In the genomic region with DNA sequence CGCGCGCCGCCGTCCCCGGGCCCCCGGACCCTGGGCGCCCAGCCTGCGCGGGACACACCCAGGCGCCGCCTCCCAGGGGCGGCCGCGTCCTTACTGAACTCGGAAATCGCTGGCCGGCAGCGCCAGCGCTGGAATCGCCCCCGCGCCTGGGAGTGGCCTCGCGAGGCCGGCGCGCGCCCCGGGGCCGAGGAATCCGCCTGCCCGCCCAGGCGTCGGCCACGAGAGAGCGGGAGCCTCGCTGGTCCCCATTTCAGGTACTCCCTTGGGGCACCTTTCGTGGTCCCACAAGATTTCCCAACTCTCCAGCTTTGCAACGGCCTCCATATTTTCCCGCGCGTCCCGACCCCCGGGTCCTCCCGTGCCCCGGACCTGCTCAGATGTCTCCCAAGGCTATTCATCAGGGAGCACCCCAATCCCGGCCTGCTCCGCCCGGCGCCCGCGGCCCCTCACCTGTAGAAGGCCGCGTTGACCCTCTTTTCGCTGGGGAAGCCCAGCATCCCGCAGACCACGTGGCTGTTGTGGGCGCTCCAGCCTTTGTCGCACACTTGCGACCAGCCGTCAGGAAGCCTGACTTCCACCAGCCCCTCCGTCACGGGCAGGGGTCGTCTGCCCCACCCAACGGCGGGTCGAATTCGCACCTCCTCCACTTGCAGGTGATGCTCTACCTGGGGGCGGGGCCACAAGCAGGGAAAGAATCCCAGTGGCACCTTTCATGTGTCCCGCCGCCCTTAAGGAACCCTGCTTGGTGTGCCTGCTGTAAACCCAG, we compare ENCODE assay signal across 8 cellular contexts. TPM values are rescaled to one million over a fixed set of nuclear protein-coding genes. Genes with fewer than 3 reads are reported as not detected.
DNase-seq lines count a peak whose midpoint lies in the region; ATAC-seq and TF ChIP-seq lines count a peak whose summit lies in the region.

No MANE protein-coding gene starts in this region.

- peak overlapping the region; percentile 33 for H3K27ac Mint-ChIP-seq in activated T-helper 2 cell treated with anti-CD3 and anti-CD28 coated beads, Interferon-gamma antibody, Interleukin-2, Interleukin-4, amounts not matched to agents 10 μg/mL and 5 μg/mL and 100 μg/mL, durations not matched to agents 14 hours and 24 hours and 36 hours
- peak overlapping the region; percentile 60 for H3K27ac Mint-ChIP-seq in progenitor cell of endocrine pancreas

- H3K27me3 Mint-ChIP-seq in activated T-helper 2 cell treated with anti-CD3 and anti-CD28 coated beads, Interferon-gamma antibody, Interleukin-2, Interleukin-4, amounts not matched to agents 10 μg/mL and 5 μg/mL and 100 μg/mL, durations not matched to agents 14 hours and 24 hours and 36 hours (ENCODE audit: low read depth), result peaks cover 29% of the 10 kb centered on the region
- peaks cover 32% of the 10 kb centered on the region for H3K27me3 Mint-ChIP-seq in progenitor cell of endocrine pancreas

- H3K9me3 Mint-ChIP-seq in activated T-helper 2 cell treated with anti-CD3 and anti-CD28 coated beads, Interferon-gamma antibody, Interleukin-2, Interleukin-4, amounts not matched to agents 10 μg/mL and 5 μg/mL and 100 μg/mL, durations not matched to agents 14 hours and 24 hours and 36 hours, result no peaks in the 10 kb centered on the region
- no peaks in the 10 kb centered on the region for H3K9me3 Mint-ChIP-seq in progenitor cell of endocrine pancreas (ENCODE audit: low read depth)

- H3K4me3 Mint-ChIP-seq in activated T-helper 2 cell treated with anti-CD3 and anti-CD28 coated beads, Interferon-gamma antibody, Interleukin-2, Interleukin-4, amounts not matched to agents 10 μg/mL and 5 μg/mL and 100 μg/mL, durations not matched to agents 14 hours and 24 hours and 36 hours (ENCODE audit: low read depth), result peak overlapping the region; percentile 79
- H3K4me3 Mint-ChIP-seq in progenitor cell of endocrine pancreas (ENCODE audit: low read depth), result peak overlapping the region; percentile 77

- peaks cover 41% of the 10 kb centered on the region for H3K4me1 Mint-ChIP-seq in activated T-helper 2 cell treated with anti-CD3 and anti-CD28 coated beads, Interferon-gamma antibody, Interleukin-2, Interleukin-4, amounts not matched to agents 10 μg/mL and 5 μg/mL and 100 μg/mL, durations not matched to agents 14 hours and 24 hours and 36 hours (ENCODE audit: low read depth)
- H3K4me1 Mint-ChIP-seq in progenitor cell of endocrine pancreas (ENCODE audit: low read depth), result peaks cover 16% of the 10 kb centered on the region

- ATAC-seq in heart left ventricle, result peak; percentile 35 to 92 (median 89)
- ATAC-seq in GM19455 (IDR thresholded peaks at IDR 0.05; ENCODE audit: unreplicated experiment), result no peak

- peak overlapping the region; percentile 43 to 79 (median 60) for H3K4me3 ChIP-seq in heart left ventricle

- peak in 1 of 2 donors; percentile 60 for TF ChIP-seq POLR2A in heart left ventricle (IDR thresholded peaks at IDR 0.05)

- peaks cover 0 to 3% (median 0%) of the 10 kb centered on the region in 9 donors for H3K36me3 ChIP-seq in heart left ventricle

- no peaks in the 10 kb centered on the region for H3K36me3 Mint-ChIP-seq in activated T-helper 2 cell treated with anti-CD3 and anti-CD28 coated beads, Interferon-gamma antibody, Interleukin-2, Interleukin-4, amounts not matched to agents 10 μg/mL and 5 μg/mL and 100 μg/mL, durations not matched to agents 14 hours and 24 hours and 36 hours (ENCODE audit: low read depth)
- H3K36me3 Mint-ChIP-seq in progenitor cell of endocrine pancreas (ENCODE audit: insufficient read depth), result no peaks in the 10 kb centered on the region

- DNase-seq in AG20443 (ENCODE audit: low spot score) (peak; percentile 88), GM13977 (ENCODE audit: low spot score) (peak; percentile 84), NCI-H1105 treated with DMSO at 0.1 percent for 48 hours (lab: John Stamatoyannopoulos, UW) (peak; percentile 60), heart left ventricle (peak; percentile 82 to 90 (median 84)), progenitor cell of endocrine pancreas (ENCODE audit: low spot score, unreplicated experiment) (peak; percentile 55)
- DNase-seq in activated T-helper 2 cell treated with anti-CD3 and anti-CD28 coated beads, Interferon-gamma antibody, Interleukin-2, Interleukin-4, amounts not matched to agents 10 μg/mL and 5 μg/mL and 100 μg/mL, durations not matched to agents 14 hours and 24 hours and 36 hours (ENCODE audit: low spot score), result peak; percentile 31
- DNase-seq in activated effector memory CD4-positive, alpha-beta T cell treated with anti-CD3 and anti-CD28 coated beads, Interleukin-2, amount 50 U/mL, for 16 hours, result no peak

- 2 to 4% (median 2%) methylated on average over 42 to 72 of the region's 72 CpGs for WGBS in heart left ventricle, 4 donors

- H3K27ac ChIP-seq in heart left ventricle, result peak overlapping the region; percentile 51 to 91 (median 84)

- H3K27me3 ChIP-seq in heart left ventricle, result peaks cover 0 to 5% (median 0%) of the 10 kb centered on the region in 9 donors

- in situ Hi-C loops in GM13977 (cut with MboI; ENCODE audit: low pct_unique_long_range_greater_than_20kb, low sequenced_read_pairs, unreplicated experiment), result no loop called here

- intact Hi-C loops in activated T-helper 2 cell treated with anti-CD3 and anti-CD28 coated beads, Interferon-gamma antibody, Interleukin-2, Interleukin-4, amounts not matched to agents 10 μg/mL and 5 μg/mL and 100 μg/mL, durations not matched to agents 14 hours and 24 hours and 36 hours (cut with micrococcal nuclease), result loop anchor here (2.0 kb wide), 1 partner anchor 18 kb away; no protein-coding TSS in a partner anchor
- intact Hi-C loops in heart left ventricle (cut with DNase I), result loop anchor here in 1 of 10 donors (2.0 kb wide), 1 partner anchor 18 kb away; no protein-coding TSS in a partner anchor

- H3K4me1 ChIP-seq in heart left ventricle, result peaks cover 0 to 38% (median 24%) of the 10 kb centered on the region in 12 donors

- no peaks in the 10 kb centered on the region for H3K9me3 ChIP-seq in heart left ventricle

- TF ChIP-seq CTCF in GM13977 (IDR thresholded peaks at IDR 0.05; ENCODE audit: extremely low read depth, insufficient read depth, missing control alignments) (no peak), heart left ventricle (IDR thresholded peaks at IDR 0.05) (peak in 2 of 12 donors; percentile 16), progenitor cell of endocrine pancreas (IDR thresholded peaks at IDR 0.05; ENCODE audit: unreplicated experiment) (no peak)

RNA-seq across cellular contexts. Expression of gene LOXL3, which starts 4.6 kb away (rescaled TPM):
- 1.7 and 2.1 TPM in 2 replicates for total RNA-seq in activated T-helper 2 cell treated with anti-CD3 and anti-CD28 coated beads, Interferon-gamma antibody, Interleukin-2, Interleukin-4, amounts not matched to agents 10 μg/mL and 5 μg/mL and 100 μg/mL, durations not matched to agents 14 hours and 24 hours and 36 hours
- total RNA-seq in heart left ventricle (1 to 10 TPM; 1.6 to 8.7 (median 3.0) TPM), progenitor cell of endocrine pancreas (23.4 and 24.2 TPM in 2 replicates)
- polyA plus RNA-seq in heart left ventricle, result 1 to 10 TPM; 1.5 to 3.5 TPM

RNA-seq across cellular contexts. Expression of gene DOK1, which starts 5.4 kb away (rescaled TPM):
- 41.0 and 41.4 TPM in 2 replicates for total RNA-seq in activated T-helper 2 cell treated with anti-CD3 and anti-CD28 coated beads, Interferon-gamma antibody, Interleukin-2, Interleukin-4, amounts not matched to agents 10 μg/mL and 5 μg/mL and 100 μg/mL, durations not matched to agents 14 hours and 24 hours and 36 hours
- 10 to 100 TPM in 1 of 9 donors, 1 to 10 TPM in 8; 2.6 to 11.6 (median 4.8) TPM for total RNA-seq in heart left ventricle
- polyA plus RNA-seq in heart left ventricle, result 1 to 10 TPM; 2.4 to 6.0 TPM
- total RNA-seq in progenitor cell of endocrine pancreas, result 18.5 and 20.9 TPM in 2 replicates

RNA-seq across cellular contexts. Expression of gene HTRA2, which starts 19.4 kb away (rescaled TPM):
- 61.5 and 64.1 TPM in 2 replicates for total RNA-seq in activated T-helper 2 cell treated with anti-CD3 and anti-CD28 coated beads, Interferon-gamma antibody, Interleukin-2, Interleukin-4, amounts not matched to agents 10 μg/mL and 5 μg/mL and 100 μg/mL, durations not matched to agents 14 hours and 24 hours and 36 hours
- 10 to 100 TPM; 23.6 to 32.0 (median 24.8) TPM for total RNA-seq in heart left ventricle
- polyA plus RNA-seq in heart left ventricle, result 10 to 100 TPM; 24.5 to 45.4 TPM
- total RNA-seq in progenitor cell of endocrine pancreas, result 35.9 and 41.9 TPM in 2 replicates

RNA-seq across cellular contexts. Expression of gene AUP1, which starts 19.6 kb away (rescaled TPM):
- 155 TPM in 2 replicates for total RNA-seq in activated T-helper 2 cell treated with anti-CD3 and anti-CD28 coated beads, Interferon-gamma antibody, Interleukin-2, Interleukin-4, amounts not matched to agents 10 μg/mL and 5 μg/mL and 100 μg/mL, durations not matched to agents 14 hours and 24 hours and 36 hours
- 10 to 100 TPM; 33.6 to 74.5 (median 49.8) TPM for total RNA-seq in heart left ventricle
- polyA plus RNA-seq in heart left ventricle, result 100 to 1,000 TPM in 1 of 2 donors, 10 to 100 TPM in 1; 77.9 to 168 TPM
- total RNA-seq in progenitor cell of endocrine pancreas, result 110 and 115 TPM in 2 replicates

RNA-seq across cellular contexts. Expression of gene DQX1, which starts 23.1 kb away (rescaled TPM):
- 0.39 and 0.94 TPM in 2 replicates for total RNA-seq in activated T-helper 2 cell treated with anti-CD3 and anti-CD28 coated beads, Interferon-gamma antibody, Interleukin-2, Interleukin-4, amounts not matched to agents 10 μg/mL and 5 μg/mL and 100 μg/mL, durations not matched to agents 14 hours and 24 hours and 36 hours
- total RNA-seq in heart left ventricle (not detected), progenitor cell of endocrine pancreas (1.5 and 1.7 TPM in 2 replicates)
- not detected for polyA plus RNA-seq in heart left ventricle
